In the genomic region with DNA sequence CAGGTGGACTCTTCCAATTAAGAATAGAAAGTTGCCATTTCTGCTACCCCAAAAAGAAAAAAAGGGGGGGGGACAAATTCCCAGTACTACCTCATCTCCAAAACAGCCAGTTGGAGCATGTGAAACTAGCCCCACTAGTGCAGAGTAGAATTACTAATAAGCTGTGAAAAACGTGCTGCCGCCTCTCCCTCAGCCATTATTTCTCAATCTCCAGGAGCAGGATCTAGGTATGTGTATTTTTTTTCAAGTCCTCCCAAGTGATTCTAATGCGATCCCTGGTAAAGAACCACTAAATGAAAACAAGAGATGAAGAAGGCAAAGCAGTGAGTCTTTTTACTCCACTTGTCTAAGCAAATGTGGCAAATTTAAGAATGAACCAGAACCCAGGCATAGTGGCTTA, we compare ENCODE assay signal across 28 cellular contexts. TPM values are rescaled to one million over a fixed set of nuclear protein-coding genes. Genes with fewer than 3 reads are reported as not detected.
DNase-seq lines count a peak whose midpoint lies in the region; ATAC-seq lines count a peak whose summit lies in the region.
"Had no signal": no experiment of that assay in that cellular context is flagged by ENCODE, and none has a peak within 500 bp of the region (broad histone marks: within the 10 kb centered on the region; RNA-seq: fewer than 3 reads in every experiment).

No MANE protein-coding gene starts in this region.

- POLR2A ChIA-PET in CD8-positive, alpha-beta memory T cell (lab: Charles Lee): no interaction called here
- POLR2A ChIA-PET in naive thymus-derived CD8-positive, alpha-beta T cell (lab: Charles Lee): no interaction called here

- peaks cover 58% of the 10 kb centered on the region for H3K36me3 Mint-ChIP-seq in activated CD4-positive, alpha-beta T cell treated with anti-CD3 and anti-CD28 coated beads, Interleukin-2, amount 10 ng/mL, durations not matched to agents 24 days and 14 days (ENCODE audit: low read depth)
- peaks cover 0 to 85% (median 21%) of the 10 kb centered on the region in 3 donors for H3K36me3 Mint-ChIP-seq in CD8-positive, alpha-beta memory T cell
- peaks cover 45% of the 10 kb centered on the region for H3K36me3 Mint-ChIP-seq in activated T-helper 1 cell treated with anti-CD3 and anti-CD28 coated beads, Interleukin-12 subunit alpha, Interleukin-12 subunit beta, Interleukin-2, Interleukin-4 antibody, amounts not matched to agents 30 ng/mL and 10 ng/mL and 1 ng/mL, durations not matched to agents 14 hours and 24 hours and 36 hours (ENCODE audit: low read depth)
- peaks cover 9 to 76% (median 34%) of the 10 kb centered on the region in 3 donors for H3K36me3 Mint-ChIP-seq in naive thymus-derived CD8-positive, alpha-beta T cell

- H3K4me1 ChIP-seq in CD8-positive, alpha-beta memory T cell (ENCODE audit: insufficient read depth, low read length): peaks cover 69% of the 10 kb centered on the region
- H3K4me1 ChIP-seq: BE2C, prostate gland had no signal

- H3K4me3 ChIP-seq in CD8-positive, alpha-beta memory T cell (ENCODE audit: low read length): no peak overlapping the region
- H3K4me3 ChIP-seq: hepatocyte, MG63, prostate gland, upper lobe of right lung had no signal

- peaks cover 51% of the 10 kb centered on the region for H3K4me1 Mint-ChIP-seq in activated CD4-positive, alpha-beta T cell treated with anti-CD3 and anti-CD28 coated beads, Interleukin-2, amount 10 ng/mL, durations not matched to agents 24 days and 14 days
- peaks cover 57 to 81% (median 80%) of the 10 kb centered on the region in 3 donors for H3K4me1 Mint-ChIP-seq in CD8-positive, alpha-beta memory T cell
- peaks cover 67% of the 10 kb centered on the region for H3K4me1 Mint-ChIP-seq in activated T-helper 1 cell treated with anti-CD3 and anti-CD28 coated beads, Interleukin-12 subunit alpha, Interleukin-12 subunit beta, Interleukin-2, Interleukin-4 antibody, amounts not matched to agents 30 ng/mL and 10 ng/mL and 1 ng/mL, durations not matched to agents 14 hours and 24 hours and 36 hours (ENCODE audit: low read depth)
- H3K4me1 Mint-ChIP-seq in naive thymus-derived CD8-positive, alpha-beta T cell: peaks cover 26 to 78% (median 57%) of the 10 kb centered on the region in 4 donors

- no peaks in the 10 kb centered on the region for H3K27me3 Mint-ChIP-seq in activated CD4-positive, alpha-beta T cell treated with anti-CD3 and anti-CD28 coated beads, Interleukin-2, amount 10 ng/mL, durations not matched to agents 24 days and 14 days
- no peaks in the 10 kb centered on the region for H3K27me3 Mint-ChIP-seq in CD8-positive, alpha-beta memory T cell
- no peaks in the 10 kb centered on the region for H3K27me3 Mint-ChIP-seq in activated T-helper 1 cell treated with anti-CD3 and anti-CD28 coated beads, Interleukin-12 subunit alpha, Interleukin-12 subunit beta, Interleukin-2, Interleukin-4 antibody, amounts not matched to agents 30 ng/mL and 10 ng/mL and 1 ng/mL, durations not matched to agents 14 hours and 24 hours and 36 hours (ENCODE audit: insufficient read depth)
- no peaks in the 10 kb centered on the region for H3K27me3 Mint-ChIP-seq in naive thymus-derived CD8-positive, alpha-beta T cell
- H3K27me3 Mint-ChIP-seq: activated CD4-positive, alpha-beta T cell treated with anti-CD3 and anti-CD28 coated beads, Interleukin-2, amount 10 ng/mL, durations not matched to agents 7 days and 5 days had no signal

- H3K4me3 Mint-ChIP-seq in activated CD4-positive, alpha-beta T cell treated with anti-CD3 and anti-CD28 coated beads, Interleukin-2, amount 10 ng/mL, durations not matched to agents 24 days and 14 days: peak overlapping the region; percentile 2
- H3K4me3 Mint-ChIP-seq in CD8-positive, alpha-beta memory T cell: peak overlapping the region in 2 of 7 donors; percentile 26
- H3K4me3 Mint-ChIP-seq in activated T-helper 1 cell treated with anti-CD3 and anti-CD28 coated beads, Interleukin-12 subunit alpha, Interleukin-12 subunit beta, Interleukin-2, Interleukin-4 antibody, amounts not matched to agents 30 ng/mL and 10 ng/mL and 1 ng/mL, durations not matched to agents 14 hours and 24 hours and 36 hours: no peak overlapping the region
- H3K4me3 Mint-ChIP-seq in naive thymus-derived CD8-positive, alpha-beta T cell: peak overlapping the region in 1 of 10 donors; percentile 6
- H3K4me3 Mint-ChIP-seq: activated CD4-positive, alpha-beta T cell treated with anti-CD3 and anti-CD28 coated beads, Interleukin-2, amount 10 ng/mL, durations not matched to agents 7 days and 5 days; H9 had no signal

- CTCF ChIA-PET in CD8-positive, alpha-beta memory T cell (lab: Charles Lee): interaction anchor here (1.2 kb wide), 1 partner anchor 66 kb away, joined by 3 read pairs; no protein-coding TSS in a partner anchor

- ATAC-seq in naive thymus-derived CD8-positive, alpha-beta T cell: no peak
- ATAC-seq: esophagus mucosa, left ventricle myocardium superior, upper lobe of right lung had no signal

- intact Hi-C loops in activated CD4-positive, alpha-beta T cell treated with anti-CD3 and anti-CD28 coated beads, Interleukin-2, amount 10 ng/mL, durations not matched to agents 24 days and 14 days (cut with micrococcal nuclease): no loop called here
- intact Hi-C loops in activated T-helper 1 cell treated with anti-CD3 and anti-CD28 coated beads, Interleukin-12 subunit alpha, Interleukin-12 subunit beta, Interleukin-2, Interleukin-4 antibody, amounts not matched to agents 30 ng/mL and 10 ng/mL and 1 ng/mL, durations not matched to agents 14 hours and 24 hours and 36 hours (cut with micrococcal nuclease): no loop called here

- H3K27ac ChIP-seq in CD8-positive, alpha-beta memory T cell (ENCODE audit: low read depth, low read length): no peak overlapping the region
- H3K27ac ChIP-seq: brain microvascular endothelial cell, hepatocyte, prostate gland, upper lobe of right lung had no signal

- no peaks in the 10 kb centered on the region for H3K27me3 ChIP-seq in CD8-positive, alpha-beta memory T cell (ENCODE audit: insufficient read depth, low read length, poor library complexity, severe bottlenecking)
- H3K27me3 ChIP-seq: BE2C, brain microvascular endothelial cell, hepatocyte, MG63, upper lobe of right lung had no signal

- H3K36me3 ChIP-seq in CD8-positive, alpha-beta memory T cell (ENCODE audit: insufficient read depth, low read length): peaks cover 24% of the 10 kb centered on the region
- H3K36me3 ChIP-seq: prostate gland had no signal

- H3K9me3 ChIP-seq in CD8-positive, alpha-beta memory T cell (ENCODE audit: low read length): no peaks in the 10 kb centered on the region
- H3K9me3 ChIP-seq: BE2C, MG63, prostate gland, upper lobe of right lung had no signal

- H3K27ac Mint-ChIP-seq in activated CD4-positive, alpha-beta T cell treated with anti-CD3 and anti-CD28 coated beads, Interleukin-2, amount 10 ng/mL, durations not matched to agents 24 days and 14 days: peak overlapping the region; percentile 49
- peak overlapping the region in 6 of 8 donors; percentile 27 to 88 (median 78) for H3K27ac Mint-ChIP-seq in CD8-positive, alpha-beta memory T cell
- H3K27ac Mint-ChIP-seq in activated T-helper 1 cell treated with anti-CD3 and anti-CD28 coated beads, Interleukin-12 subunit alpha, Interleukin-12 subunit beta, Interleukin-2, Interleukin-4 antibody, amounts not matched to agents 30 ng/mL and 10 ng/mL and 1 ng/mL, durations not matched to agents 14 hours and 24 hours and 36 hours: peak overlapping the region; percentile 40
- H3K27ac Mint-ChIP-seq in naive thymus-derived CD8-positive, alpha-beta T cell: peak overlapping the region in 8 of 10 donors; percentile 7 to 89 (median 65)

- DNase-seq in activated CD4-positive, alpha-beta T cell treated with anti-CD3 and anti-CD28 coated beads, Interleukin-2, amount 10 ng/mL, durations not matched to agents 24 days and 14 days: no peak
- DNase-seq in activated CD4-positive, alpha-beta T cell treated with anti-CD3 and anti-CD28 coated beads, Interleukin-2, amount 50 U/mL, for 48 hours: no peak
- no peak for DNase-seq in CD8-positive, alpha-beta memory T cell
- no peak for DNase-seq in activated T-helper 1 cell treated with anti-CD3 and anti-CD28 coated beads, Interleukin-12 subunit alpha, Interleukin-12 subunit beta, Interleukin-2, Interleukin-4 antibody, amounts not matched to agents 30 ng/mL and 10 ng/mL and 1 ng/mL, durations not matched to agents 14 hours and 24 hours and 36 hours (ENCODE audit: low spot score)
- DNase-seq in naive thymus-derived CD8-positive, alpha-beta T cell: no peak
- no peak for DNase-seq in activated CD4-positive, CD25-positive, alpha-beta regulatory T cell (lab: John Stamatoyannopoulos, UW)
- no peak for DNase-seq in NCI-H1694 (lab: John Stamatoyannopoulos, UW)
- DNase-seq in NCI-H1436 (lab: John Stamatoyannopoulos, UW): no peak
- DNase-seq: activated CD4-positive, alpha-beta T cell treated with anti-CD3 and anti-CD28 coated beads, Interleukin-2, amount 10 ng/mL, durations not matched to agents 7 days and 5 days; activated T-cell treated with anti-CD3 and anti-CD28 coated beads for 4 hours; BE2C; brain microvascular endothelial cell; effector CD8-positive, alpha-beta T cell; foreskin melanocyte; H9; IMR-90; left ventricle myocardium superior; MG63; NCI-H146; NCI-H2171; NCI-H526 treated with DMSO at 0.1 percent for 48 hours; OCI-M1; Right ventricle myocardium superior; SW 1271; upper lobe of right lung had no signal

- H3K9me3 Mint-ChIP-seq in activated CD4-positive, alpha-beta T cell treated with anti-CD3 and anti-CD28 coated beads, Interleukin-2, amount 10 ng/mL, durations not matched to agents 24 days and 14 days: no peaks in the 10 kb centered on the region
- H3K9me3 Mint-ChIP-seq in CD8-positive, alpha-beta memory T cell: no peaks in the 10 kb centered on the region
- H3K9me3 Mint-ChIP-seq in activated T-helper 1 cell treated with anti-CD3 and anti-CD28 coated beads, Interleukin-12 subunit alpha, Interleukin-12 subunit beta, Interleukin-2, Interleukin-4 antibody, amounts not matched to agents 30 ng/mL and 10 ng/mL and 1 ng/mL, durations not matched to agents 14 hours and 24 hours and 36 hours: no peaks in the 10 kb centered on the region
- H3K9me3 Mint-ChIP-seq in naive thymus-derived CD8-positive, alpha-beta T cell: no peaks in the 10 kb centered on the region
- H3K9me3 Mint-ChIP-seq: activated CD4-positive, alpha-beta T cell treated with anti-CD3 and anti-CD28 coated beads, Interleukin-2, amount 10 ng/mL, durations not matched to agents 7 days and 5 days; H9 had no signal

RNA-seq across cellular contexts. Expression of a gene that starts 15.1 kb away (rescaled TPM):
- 34.8 and 37.7 TPM in 2 replicates for total RNA-seq in activated CD4-positive, alpha-beta T cell treated with anti-CD3 and anti-CD28 coated beads, Interleukin-2, amount 10 ng/mL, durations not matched to agents 24 days and 14 days
- total RNA-seq in CD8-positive, alpha-beta memory T cell: 10 to 100 TPM; 27.8 to 30.9 TPM
- 25.6 TPM for polyA plus RNA-seq in CD8-positive, alpha-beta memory T cell
- 38.0 and 39.6 TPM in 2 replicates for total RNA-seq in activated T-helper 1 cell treated with anti-CD3 and anti-CD28 coated beads, Interleukin-12 subunit alpha, Interleukin-12 subunit beta, Interleukin-2, Interleukin-4 antibody, amounts not matched to agents 30 ng/mL and 10 ng/mL and 1 ng/mL, durations not matched to agents 14 hours and 24 hours and 36 hours
- total RNA-seq in naive thymus-derived CD8-positive, alpha-beta T cell: 10 to 100 TPM; 70.9 to 72.5 TPM
- 10 to 100 TPM; 19.1 to 26.5 (median 25.9) TPM for polyA plus RNA-seq in naive thymus-derived CD8-positive, alpha-beta T cell
